ENCODE assay signal across 16 cellular contexts in genomic region chr6:100446115-100446921, GRCh38. TPM values are rescaled to one million over a fixed set of nuclear protein-coding genes. Genes with fewer than 3 reads are reported as not detected.
A peak's percentile ranks its signal among the peaks of the same experiment; 100 is the strongest.
DNase-seq lines count a peak whose midpoint lies in the region; ATAC-seq and TF ChIP-seq lines count a peak whose summit lies in the region.
"Had no signal": no experiment of that assay in that cellular context is flagged by ENCODE, and none has a peak within 500 bp of the region (broad histone marks: within the 10 kb centered on the region; RNA-seq: fewer than 3 reads in every experiment).

No MANE protein-coding gene starts in this region.

- no peaks in the 10 kb centered on the region for H3K36me3 ChIP-seq in smooth muscle cell (ENCODE audit: low read depth)
- H3K36me3 ChIP-seq: adrenal gland, thyroid gland had no signal

- no peak overlapping the region for H3K27ac ChIP-seq in smooth muscle cell (ENCODE audit: low read depth)
- H3K27ac ChIP-seq: adrenal gland, dorsolateral prefrontal cortex, thyroid gland had no signal

- no peak for DNase-seq in activated CD8-positive, alpha-beta T cell treated with anti-CD3 and anti-CD28 coated beads, Interleukin-2, amount 10 ng/mL, durations not matched to agents 7 days and 5 days
- DNase-seq in activated CD8-positive, alpha-beta T cell treated with anti-CD3 and anti-CD28 coated beads for 36 hours = no peak
- peak; percentile 62 for DNase-seq in NCI-H1105 treated with DMSO at 0.1 percent for 48 hours (lab: John Stamatoyannopoulos, UW)
- DNase-seq in foreskin fibroblast = peak in 1 of 2 donors; percentile 88
- no peak for DNase-seq in smooth muscle cell (lab: John Stamatoyannopoulos, UW; ENCODE audit: unreplicated experiment)
- no peak for DNase-seq in activated effector memory CD4-positive, alpha-beta T cell treated with Interleukin-2 at 50 U/mL for 16 hours
- DNase-seq: activated CD4-positive, alpha-beta T cell treated with anti-CD3 and anti-CD28 coated beads, Interleukin-2, amount 50 U/mL, for 48 hours; adrenal gland; dorsolateral prefrontal cortex; hippocampal formation; NCI-H1048; SW 1271; thyroid gland had no signal

- H3K36me3 Mint-ChIP-seq in activated CD8-positive, alpha-beta T cell treated with anti-CD3 and anti-CD28 coated beads, Interleukin-2, amount 10 ng/mL, durations not matched to agents 7 days and 5 days (ENCODE audit: low read depth) = peaks cover 7% of the 10 kb centered on the region
- H3K36me3 Mint-ChIP-seq in activated CD8-positive, alpha-beta T cell treated with anti-CD3 and anti-CD28 coated beads for 36 hours (ENCODE audit: low read depth) = no peaks in the 10 kb centered on the region

- 49% methylated on average over 20 of the region's 20 CpGs for WGBS in smooth muscle cell (ENCODE audit: low lambda C conversion rate)

- intact Hi-C loops in activated CD8-positive, alpha-beta T cell treated with anti-CD3 and anti-CD28 coated beads for 36 hours (cut with micrococcal nuclease) = no loop called here

- peaks cover 94% of the 10 kb centered on the region for H3K27me3 ChIP-seq in smooth muscle cell (ENCODE audit: low read depth)

- H3K4me3 ChIP-seq in foreskin fibroblast (ENCODE audit: low read depth in 1 of 2, low read length in 2 of 2) (peak overlapping the region; percentile 32 to 44), smooth muscle cell (peak overlapping the region; percentile 22)
- H3K4me3 ChIP-seq: mucosa of descending colon, thyroid gland had no signal

- no peaks in the 10 kb centered on the region for H3F3A ChIP-seq in smooth muscle cell (ENCODE audit: low read depth)

- peak overlapping the region; percentile 0 for H3K27ac Mint-ChIP-seq in activated CD8-positive, alpha-beta T cell treated with anti-CD3 and anti-CD28 coated beads, Interleukin-2, amount 10 ng/mL, durations not matched to agents 7 days and 5 days
- H3K27ac Mint-ChIP-seq in activated CD8-positive, alpha-beta T cell treated with anti-CD3 and anti-CD28 coated beads for 36 hours = no peak overlapping the region

- H3K27me3 Mint-ChIP-seq in activated CD8-positive, alpha-beta T cell treated with anti-CD3 and anti-CD28 coated beads, Interleukin-2, amount 10 ng/mL, durations not matched to agents 7 days and 5 days (ENCODE audit: low read depth) = peaks cover 61% of the 10 kb centered on the region
- H3K27me3 Mint-ChIP-seq in activated CD8-positive, alpha-beta T cell treated with anti-CD3 and anti-CD28 coated beads for 36 hours = peaks cover 51% of the 10 kb centered on the region

- H3K4me1 Mint-ChIP-seq in activated CD8-positive, alpha-beta T cell treated with anti-CD3 and anti-CD28 coated beads, Interleukin-2, amount 10 ng/mL, durations not matched to agents 7 days and 5 days (ENCODE audit: low read depth) = peaks cover 10% of the 10 kb centered on the region
- H3K4me1 Mint-ChIP-seq in activated CD8-positive, alpha-beta T cell treated with anti-CD3 and anti-CD28 coated beads for 36 hours (ENCODE audit: low read depth) = peaks cover 4% of the 10 kb centered on the region

- peak overlapping the region; percentile 4 for H3K4me3 Mint-ChIP-seq in activated CD8-positive, alpha-beta T cell treated with anti-CD3 and anti-CD28 coated beads, Interleukin-2, amount 10 ng/mL, durations not matched to agents 7 days and 5 days
- no peak overlapping the region for H3K4me3 Mint-ChIP-seq in activated CD8-positive, alpha-beta T cell treated with anti-CD3 and anti-CD28 coated beads for 36 hours

- H3K4me1 ChIP-seq in smooth muscle cell (ENCODE audit: low read depth) = no peaks in the 10 kb centered on the region

- no peaks in the 10 kb centered on the region for H3K79me2 ChIP-seq in smooth muscle cell (ENCODE audit: low read depth)

- TF ChIP-seq CTCF in activated CD8-positive, alpha-beta T cell treated with anti-CD3 and anti-CD28 coated beads for 36 hours (IDR thresholded peaks at IDR 0.05) = no peak
- TF ChIP-seq CTCF in foreskin fibroblast (IDR thresholded peaks at IDR 0.05; ENCODE audit: low read depth, low read length) = no peak
- no peak for TF ChIP-seq CTCF in smooth muscle cell (IDR thresholded peaks at IDR 0.05; ENCODE audit: borderline replicate concordance, insufficient read depth, poor library complexity, severe bottlenecking)

- no peaks in the 10 kb centered on the region for H3K9me3 ChIP-seq in smooth muscle cell (replicated peaks; ENCODE audit: low read depth)
- H3K9me3 ChIP-seq: adrenal gland, mucosa of descending colon, thyroid gland had no signal

- H3K9ac ChIP-seq in smooth muscle cell (ENCODE audit: low read depth) = no peak overlapping the region

- no peak overlapping the region for H2AFZ ChIP-seq in smooth muscle cell (ENCODE audit: low read depth)

- H3K9me3 Mint-ChIP-seq in activated CD8-positive, alpha-beta T cell treated with anti-CD3 and anti-CD28 coated beads, Interleukin-2, amount 10 ng/mL, durations not matched to agents 7 days and 5 days (ENCODE audit: insufficient read depth) = peaks cover 5% of the 10 kb centered on the region
- H3K9me3 Mint-ChIP-seq in activated CD8-positive, alpha-beta T cell treated with anti-CD3 and anti-CD28 coated beads for 36 hours = no peaks in the 10 kb centered on the region

- POLR2A ChIA-PET in activated CD8-positive, alpha-beta T cell treated with anti-CD3 and anti-CD28 coated beads, Interleukin-2, amount 10 ng/mL, durations not matched to agents 7 days and 5 days (lab: Charles Lee) = no interaction called here
- POLR2A ChIA-PET in activated CD8-positive, alpha-beta T cell treated with anti-CD3 and anti-CD28 coated beads for 36 hours (lab: Charles Lee) = interaction anchor here (1.5 kb wide), 1 partner anchor 19 kb away, joined by 3 read pairs; no protein-coding TSS in a partner anchor

- H3K4me2 ChIP-seq in smooth muscle cell = peak overlapping the region; percentile 52

- no peaks in the 10 kb centered on the region for H4K20me1 ChIP-seq in smooth muscle cell (ENCODE audit: low read depth)

- CTCF ChIA-PET in activated CD8-positive, alpha-beta T cell treated with anti-CD3 and anti-CD28 coated beads, Interleukin-2, amount 10 ng/mL, durations not matched to agents 7 days and 5 days (lab: Charles Lee) = no interaction called here
- CTCF ChIA-PET in activated CD8-positive, alpha-beta T cell treated with anti-CD3 and anti-CD28 coated beads for 36 hours (lab: Charles Lee) = no interaction called here

- ATAC-seq in activated CD8-positive, alpha-beta T cell treated with anti-CD3 and anti-CD28 coated beads, Interleukin-2, amount 10 ng/mL, durations not matched to agents 7 days and 5 days = no peak
- ATAC-seq in activated CD8-positive, alpha-beta T cell treated with anti-CD3 and anti-CD28 coated beads for 36 hours = no peak
- no peak for ATAC-seq in HG02852 (IDR thresholded peaks at IDR 0.05; ENCODE audit: unreplicated experiment)
- ATAC-seq in GM21529 (IDR thresholded peaks at IDR 0.05; ENCODE audit: unreplicated experiment) = no peak
- ATAC-seq: mucosa of descending colon had no signal

RNA-seq across cellular contexts. Expression of gene SIM1, which starts 18.4 kb away (rescaled TPM):
- total RNA-seq in activated CD8-positive, alpha-beta T cell treated with anti-CD3 and anti-CD28 coated beads, Interleukin-2, amount 10 ng/mL, durations not matched to agents 7 days and 5 days = not detected
- not detected for total RNA-seq in activated CD8-positive, alpha-beta T cell treated with anti-CD3 and anti-CD28 coated beads for 36 hours
- total RNA-seq in smooth muscle cell = not detected in 2 replicates
- polyA plus RNA-seq in smooth muscle cell = not detected in 2 replicates
- total RNA-seq: adrenal gland, dorsolateral prefrontal cortex, mucosa of descending colon, thyroid gland had no signal
- polyA plus RNA-seq: adrenal gland had no signal
